Comparison of ENCODE assay signal across 9 cellular contexts in genomic region chr9:109107402-109108240, GRCh38. TPM values are rescaled to one million over a fixed set of nuclear protein-coding genes. Genes with fewer than 3 reads are reported as not detected.
A peak's percentile ranks its signal among the peaks of the same experiment; 100 is the strongest.
DNase-seq lines count a peak whose midpoint lies in the region; ATAC-seq lines count a peak whose summit lies in the region.
"Had no signal": no experiment of that assay in that cellular context is flagged by ENCODE, and none has a peak within 500 bp of the region (broad histone marks: within the 10 kb centered on the region; RNA-seq: fewer than 3 reads in every experiment).

No MANE protein-coding gene starts in this region.

- peaks cover 2% of the 10 kb centered on the region for H3K4me1 ChIP-seq in mesenchymal stem cell (ENCODE audit: control insufficient read depth, insufficient read depth, low read depth, low read length)

- H2BK120ac ChIP-seq in mesenchymal stem cell (ENCODE audit: low read depth, low read length): no peak overlapping the region

- no peak overlapping the region for H4K91ac ChIP-seq in mesenchymal stem cell (ENCODE audit: low read length)

- no peak overlapping the region for H2AK5ac ChIP-seq in mesenchymal stem cell (ENCODE audit: low read length, severe bottlenecking)

- WGBS in mesenchymal stem cell: 0% methylated on average over 2 of the region's 4 CpGs

- no peak overlapping the region for H2BK12ac ChIP-seq in mesenchymal stem cell (ENCODE audit: low read length in 2 of 2)

- H3K4ac ChIP-seq in mesenchymal stem cell (ENCODE audit: low read depth in 1 of 2, low read length in 2 of 2): no peak overlapping the region

- no peaks in the 10 kb centered on the region for H3K79me1 ChIP-seq in mesenchymal stem cell (replicated peaks; ENCODE audit: low read length, poor library complexity, severe bottlenecking)

- no peak overlapping the region for H2BK5ac ChIP-seq in mesenchymal stem cell (ENCODE audit: low read depth, low read length, poor library complexity, severe bottlenecking)

- no peak overlapping the region for H2AFZ ChIP-seq in mesenchymal stem cell (ENCODE audit: low read depth, low read length)

- H4K8ac ChIP-seq in mesenchymal stem cell (ENCODE audit: low read length): no peak overlapping the region

- peak; percentile 50 for DNase-seq in AG08396 (ENCODE audit: low spot score)
- DNase-seq in HUDEP-2 (lab: John Stamatoyannopoulos, UW; ENCODE audit: unreplicated experiment in 76 of 76): peak in 39 of 76 experiments; percentile 3 to 81 (median 52)
- peak; percentile 63 for DNase-seq in astrocyte of the hippocampus (ENCODE audit: low read depth, low spot score)
- DNase-seq in mesenchymal stem cell: peak; percentile 79
- no peak for DNase-seq in NCI-H2171 (lab: John Stamatoyannopoulos, UW)
- no peak for DNase-seq in cerebellar cortex (ENCODE audit: low spot score)
- DNase-seq in NCI-H748 (lab: John Stamatoyannopoulos, UW; ENCODE audit: unreplicated experiment): no peak

- H3K23ac ChIP-seq in mesenchymal stem cell (ENCODE audit: low read length in 2 of 2): no peak overlapping the region

- no peaks in the 10 kb centered on the region for H3K27me3 ChIP-seq in mesenchymal stem cell (ENCODE audit: control insufficient read depth in 1 of 2, insufficient read depth in 1 of 2, low read length in 2 of 2)
- H3K27me3 ChIP-seq: neutrophil had no signal

- peaks cover 7 to 14% of the 10 kb centered on the region in 2 experiments for H3K36me3 ChIP-seq in mesenchymal stem cell (ENCODE audit: control insufficient read depth in 1 of 2, insufficient read depth in 2 of 2, low read depth in 1 of 2, low read length in 2 of 2)
- H3K36me3 ChIP-seq: neutrophil had no signal

- H3K27ac ChIP-seq in mesenchymal stem cell (ENCODE audit: low read length, poor library complexity, severe bottlenecking): peak overlapping the region; percentile 97
- H3K27ac ChIP-seq: neutrophil had no signal

- no peak overlapping the region for H3K18ac ChIP-seq in mesenchymal stem cell (ENCODE audit: low read depth in 1 of 2, low read length in 2 of 2)

- ATAC-seq in GM21737 (IDR thresholded peaks at IDR 0.05; ENCODE audit: unreplicated experiment): no peak

- peak overlapping the region in 1 of 2 experiments; percentile 4 for H3K4me3 ChIP-seq in mesenchymal stem cell (ENCODE audit: insufficient read depth in 1 of 2, low read depth in 1 of 2, low read length in 2 of 2)

- no peaks in the 10 kb centered on the region for H3K9me3 ChIP-seq in mesenchymal stem cell (ENCODE audit: control insufficient read depth, low read length)
- H3K9me3 ChIP-seq: neutrophil had no signal

- peak overlapping the region; percentile 19 for H3K4me2 ChIP-seq in mesenchymal stem cell (ENCODE audit: low read length, poor library complexity, severe bottlenecking)

- peak overlapping the region; percentile 67 for H3K9ac ChIP-seq in mesenchymal stem cell (ENCODE audit: low read length)

- no peak overlapping the region for H3K14ac ChIP-seq in mesenchymal stem cell (ENCODE audit: low read length in 2 of 2)

- no peak overlapping the region for H2BK15ac ChIP-seq in mesenchymal stem cell (ENCODE audit: low read depth, poor library complexity, severe bottlenecking)

RNA-seq across cellular contexts. Expression of gene TMEM245, which starts 12.1 kb away (rescaled TPM):
- 37.3 TPM for polyA plus RNA-seq in mesenchymal stem cell (2013, experiment 1 of 2)
- 38.3 TPM for polyA plus RNA-seq in mesenchymal stem cell (2013, experiment 2 of 2)

RNA-seq across cellular contexts. Expression of gene FRRS1L, which starts 59.4 kb away (rescaled TPM):
- polyA plus RNA-seq in mesenchymal stem cell (2013, experiment 1 of 2): not detected
- 0.01 TPM for polyA plus RNA-seq in mesenchymal stem cell (2013, experiment 2 of 2)

Comparison
In these comparisons a context has a peak if more than half of its experiments do, and no peak if none do; other contexts are left out.
1. DNase-seq: peak in AG08396 (single experiment), HUDEP-2 (39 of 76), astrocyte of the hippocampus (single experiment) and mesenchymal stem cell (single experiment); none in NCI-H2171 (single experiment), cerebellar cortex (single experiment) and NCI-H748 (single experiment).